Comparison of ENCODE assay signal across 11 cellular contexts in the genomic region with DNA sequence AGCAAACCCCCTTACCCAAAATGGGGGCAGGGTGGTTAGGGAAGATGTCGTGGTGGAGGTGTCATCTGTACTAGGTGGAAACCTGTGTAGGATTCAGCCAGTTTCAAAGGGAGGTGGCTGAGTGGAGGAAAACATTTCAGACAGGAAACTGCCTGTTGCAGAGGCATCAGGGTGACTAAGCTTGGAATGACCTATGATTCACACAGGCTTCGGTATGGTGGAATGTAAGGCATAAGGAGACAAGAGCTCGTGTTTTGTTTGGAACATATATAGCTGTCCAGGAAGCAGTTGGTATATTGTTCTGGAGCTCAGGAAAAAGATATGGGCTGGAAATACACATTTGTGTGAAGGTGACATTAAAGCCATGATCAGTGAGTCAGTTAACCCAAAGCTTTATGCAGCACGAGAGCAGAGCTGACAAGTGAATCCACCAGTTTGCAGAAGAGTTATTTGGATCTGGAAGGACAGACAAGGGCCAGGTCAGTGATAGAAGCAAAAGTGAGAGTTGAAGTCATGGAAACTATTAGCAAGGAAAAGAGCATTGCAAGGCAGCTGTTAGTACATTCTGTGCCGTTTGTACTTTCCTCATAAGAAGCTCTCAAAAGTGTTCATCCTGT. TPM values are rescaled to one million over a fixed set of nuclear protein-coding genes. Genes with fewer than 3 reads are reported as not detected.
A peak's percentile ranks its signal among the peaks of the same experiment; 100 is the strongest.
DNase-seq lines count a peak whose midpoint lies in the region; ATAC-seq and TF ChIP-seq lines count a peak whose summit lies in the region.
"Had no signal": no experiment of that assay in that cellular context is flagged by ENCODE, and none has a peak within 500 bp of the region (broad histone marks: within the 10 kb centered on the region; RNA-seq: fewer than 3 reads in every experiment).

No MANE protein-coding gene starts in this region.

- peak overlapping the region; percentile 72 for H3K27ac Mint-ChIP-seq in activated CD4-positive, alpha-beta T cell treated with anti-CD3 and anti-CD28 coated beads for 36 hours
- H3K27ac Mint-ChIP-seq in T-helper 17 cell, result peak overlapping the region; percentile 81
- H3K27ac Mint-ChIP-seq in CD8-positive, alpha-beta T cell, result no peak overlapping the region

- no peak overlapping the region for H3K27ac ChIP-seq in CD8-positive, alpha-beta T cell (ENCODE audit: low read depth, low read length)

- H3K36me3 Mint-ChIP-seq in activated CD4-positive, alpha-beta T cell treated with anti-CD3 and anti-CD28 coated beads for 36 hours (ENCODE audit: low read depth), result peaks cover 76% of the 10 kb centered on the region
- H3K36me3 Mint-ChIP-seq in T-helper 17 cell (ENCODE audit: low read depth), result peaks cover 16% of the 10 kb centered on the region
- peaks cover 98% of the 10 kb centered on the region for H3K36me3 Mint-ChIP-seq in CD8-positive, alpha-beta T cell

- H3K4me3 Mint-ChIP-seq in activated CD4-positive, alpha-beta T cell treated with anti-CD3 and anti-CD28 coated beads for 36 hours, result no peak overlapping the region
- H3K4me3 Mint-ChIP-seq in T-helper 17 cell, result no peak overlapping the region
- no peak overlapping the region for H3K4me3 Mint-ChIP-seq in CD8-positive, alpha-beta T cell
- H3K4me3 Mint-ChIP-seq: brain had no signal

- peaks cover 86% of the 10 kb centered on the region for H3K36me3 ChIP-seq in CD8-positive, alpha-beta T cell (ENCODE audit: insufficient read depth, low read length)
- peaks cover 26% of the 10 kb centered on the region for H3K36me3 ChIP-seq in H7 (replicated peaks; ENCODE audit: control insufficient read depth, insufficient read depth, low read length)

- CTCF ChIA-PET in activated CD4-positive, alpha-beta T cell treated with anti-CD3 and anti-CD28 coated beads for 36 hours (lab: Charles Lee), result interaction anchor here (0.6 to 3.5 kb wide), 5 partner anchors 10 to 567 kb away, joined by 3 to 29 read pairs (median 4); no protein-coding TSS in a partner anchor
- CTCF ChIA-PET in CD8-positive, alpha-beta T cell (lab: Charles Lee), result interaction anchor here (0.9 to 2.1 kb wide), 5 partner anchors 10 to 24 kb away, joined by 3 to 5 read pairs (median 4); partner anchors contain the start of gene UTP25

- no peaks in the 10 kb centered on the region for H3K27me3 ChIP-seq in CD8-positive, alpha-beta T cell (ENCODE audit: insufficient read depth, low read length)
- no peaks in the 10 kb centered on the region for H3K27me3 ChIP-seq in H7 (ENCODE audit: control insufficient read depth, insufficient read depth, low read length)
- H3K27me3 ChIP-seq: BLaER1 treated with 17β-estradiol and CSF1 and Interleukin-3, amounts not matched to agents 10 nM and 100 nM had no signal

- POLR2A ChIA-PET in activated CD4-positive, alpha-beta T cell treated with anti-CD3 and anti-CD28 coated beads for 36 hours (lab: Charles Lee), result interaction anchor here (1.2 kb wide), 1 partner anchor 12 kb away, joined by 4 read pairs; the partner anchor contains the start of gene UTP25
- POLR2A ChIA-PET in CD8-positive, alpha-beta T cell (lab: Charles Lee), result no interaction called here

- no peaks in the 10 kb centered on the region for H3K9me3 ChIP-seq in T-helper 17 cell (ENCODE audit: control insufficient read depth, low read length, poor library complexity, severe bottlenecking)
- no peaks in the 10 kb centered on the region for H3K9me3 ChIP-seq in CD8-positive, alpha-beta T cell (ENCODE audit: low read length)
- H3K9me3 ChIP-seq: BLaER1 treated with 17β-estradiol and CSF1 and Interleukin-3, amounts not matched to agents 10 nM and 100 nM had no signal

- H3K27me3 Mint-ChIP-seq in activated CD4-positive, alpha-beta T cell treated with anti-CD3 and anti-CD28 coated beads for 36 hours, result no peaks in the 10 kb centered on the region
- H3K27me3 Mint-ChIP-seq in T-helper 17 cell, result no peaks in the 10 kb centered on the region
- no peaks in the 10 kb centered on the region for H3K27me3 Mint-ChIP-seq in CD8-positive, alpha-beta T cell (ENCODE audit: low read depth)
- H3K27me3 Mint-ChIP-seq: brain had no signal

- H3K4me3 ChIP-seq in foreskin fibroblast (ENCODE audit: low read depth in 1 of 2, low read length in 2 of 2) (no peak overlapping the region), H7 (ENCODE audit: insufficient read depth, low read depth, low read length) (no peak overlapping the region)
- no peak overlapping the region for H3K4me3 ChIP-seq in CD8-positive, alpha-beta T cell (ENCODE audit: low read depth, low read length)
- H3K4me3 ChIP-seq: BLaER1 treated with 17β-estradiol and CSF1 and Interleukin-3, amounts not matched to agents 10 nM and 100 nM had no signal

- no peaks in the 10 kb centered on the region for H3K4me1 ChIP-seq in CD8-positive, alpha-beta T cell (ENCODE audit: insufficient read depth, low read length)

- no peaks in the 10 kb centered on the region for H3K9me3 Mint-ChIP-seq in activated CD4-positive, alpha-beta T cell treated with anti-CD3 and anti-CD28 coated beads for 36 hours (ENCODE audit: low read depth)
- H3K9me3 Mint-ChIP-seq in CD8-positive, alpha-beta T cell, result no peaks in the 10 kb centered on the region
- H3K9me3 Mint-ChIP-seq: brain had no signal

- intact Hi-C loops in activated CD4-positive, alpha-beta T cell treated with anti-CD3 and anti-CD28 coated beads for 36 hours (cut with DNase I, micrococcal nuclease), result no loop called here
- intact Hi-C loops in CD8-positive, alpha-beta T cell (cut with DNase I, micrococcal nuclease), result no loop called here

- H3K4me1 Mint-ChIP-seq in activated CD4-positive, alpha-beta T cell treated with anti-CD3 and anti-CD28 coated beads for 36 hours, result peaks cover 46% of the 10 kb centered on the region
- peaks cover 15% of the 10 kb centered on the region for H3K4me1 Mint-ChIP-seq in T-helper 17 cell
- H3K4me1 Mint-ChIP-seq in CD8-positive, alpha-beta T cell (ENCODE audit: low read depth), result peaks cover 13% of the 10 kb centered on the region

- TF ChIP-seq CTCF in foreskin fibroblast (IDR thresholded peaks at IDR 0.05; ENCODE audit: low read depth, low read length), result no peak
- no peak for TF ChIP-seq CTCF in CD8-positive, alpha-beta T cell (IDR thresholded peaks at IDR 0.05)

- ATAC-seq in activated CD4-positive, alpha-beta T cell treated with anti-CD3 and anti-CD28 coated beads for 36 hours, result peak; percentile 77
- ATAC-seq in T-helper 17 cell, result no peak
- no peak for ATAC-seq in CD8-positive, alpha-beta T cell

- peak; percentile 29 for DNase-seq in activated CD4-positive, alpha-beta T cell treated with anti-CD3 and anti-CD28 coated beads for 36 hours
- DNase-seq in activated CD4-positive, alpha-beta T cell treated with anti-CD3 and anti-CD28 coated beads for 1 hour, result no peak
- DNase-seq in T-helper 17 cell (no peak), foreskin fibroblast (peak; percentile 94 to 96), NCI-H748 treated with DMSO at 0.1 percent for 48 hours (lab: John Stamatoyannopoulos, UW) (no peak), H7 (no peak)
- peak in 2 of 3 experiments; percentile 7 to 9 for DNase-seq in stimulated activated CD4-positive, alpha-beta T cell treated with anti-CD3 and anti-CD28 coated beads, TNF-alpha, amount 100 ng/mL, for 24 hours (ENCODE audit: low read depth in 3 of 3)
- DNase-seq in CD8-positive, alpha-beta T cell, result no peak
- DNase-seq: NCI-H510A had no signal

RNA-seq across cellular contexts. Expression of gene UTP25, which starts 12.2 kb away (rescaled TPM):
- 10 to 100 TPM in 1 of 2 experiments, 1 to 10 TPM in 1; 9.4 to 10.4 TPM for total RNA-seq in activated CD4-positive, alpha-beta T cell treated with anti-CD3 and anti-CD28 coated beads for 36 hours
- total RNA-seq in T-helper 17 cell, result 1 to 10 TPM; 5.9 to 6.3 TPM
- 1 to 10 TPM; 7.5 to 7.9 TPM for total RNA-seq in CD8-positive, alpha-beta T cell
- total RNA-seq in H7 (2014; rRNA removed; shearing (Covaris generic)), result 8.7 and 12.3 TPM in 2 replicates

RNA-seq across cellular contexts. Expression of gene IRF6, which starts 34.0 kb away (rescaled TPM):
- under 1 TPM; 0.11 to 0.14 TPM for total RNA-seq in activated CD4-positive, alpha-beta T cell treated with anti-CD3 and anti-CD28 coated beads for 36 hours
- total RNA-seq in T-helper 17 cell, result 1 to 10 TPM in 1 of 2 donors, under 1 TPM in 1; 0.20 to 1.1 TPM
- 1 to 10 TPM; 2.5 to 3.4 TPM for total RNA-seq in CD8-positive, alpha-beta T cell
- total RNA-seq in H7 (2014; rRNA removed; shearing (Covaris generic)), result 2.3 and 4.1 TPM in 2 replicates

RNA-seq across cellular contexts. Expression of gene C1orf74, which starts 55.6 kb away (rescaled TPM):
- total RNA-seq in activated CD4-positive, alpha-beta T cell treated with anti-CD3 and anti-CD28 coated beads for 36 hours, result 1 to 10 TPM; 3.7 to 4.3 TPM
- under 1 TPM; 0.42 to 0.50 TPM for total RNA-seq in T-helper 17 cell
- under 1 TPM; 0.71 to 0.75 TPM for total RNA-seq in CD8-positive, alpha-beta T cell
- total RNA-seq in H7 (2014; rRNA removed; shearing (Covaris generic)), result 5.9 and 6.1 TPM in 2 replicates

Comparison
In these comparisons a context has a peak if more than half of its experiments do, and no peak if none do; other contexts are left out.
1. DNase-seq: peak in activated CD4-positive, alpha-beta T cell treated with anti-CD3 and anti-CD28 coated beads for 36 hours (single experiment), foreskin fibroblast (2 of 2) and stimulated activated CD4-positive, alpha-beta T cell treated with anti-CD3 and anti-CD28 coated beads, TNF-alpha, amount 100 ng/mL, for 24 hours (2 of 3); none in activated CD4-positive, alpha-beta T cell treated with anti-CD3 and anti-CD28 coated beads for 1 hour (single experiment), T-helper 17 cell (0 of 3), NCI-H748 treated with DMSO at 0.1 percent for 48 hours (single experiment), CD8-positive, alpha-beta T cell (0 of 7) and H7 (single experiment).